Comparison of ENCODE assay signal across 1 cellular context in genomic region chr19:6464070-6464873, GRCh38.
TF ChIP-seq lines count a peak whose summit lies in the region.

CRB3 (plus strand) TSS chr19:6464271; CDS start chr19:6464702, 431 bp downstream.

TF ChIP-seq in HepG2, 621 proteins besides CTCF, POLR2A, EP300 and RAD21 (continued from another document and continues in another):
- peak; percentile 74 for TF ChIP-seq ZNF18 (CRISPR knock-in tag; IDR thresholded peaks at IDR 0.05; ENCODE audit: insufficient replicate concordance)
- no peak for TF ChIP-seq IRF2 (CRISPR knock-in tag; IDR thresholded peaks at IDR 0.05)
- TF ChIP-seq ZFP90 (CRISPR knock-in tag; IDR thresholded peaks at IDR 0.05; ENCODE audit: borderline replicate concordance) = no peak
- TF ChIP-seq MTA1 (CRISPR knock-in tag; IDR thresholded peaks at IDR 0.05; ENCODE audit: borderline replicate concordance) = peak; percentile 65; the same call in 1 of the 2 replicates
- 0 out of 2 replicates have a peak, but pooled peaks have one; percentile 27 for TF ChIP-seq NFATC3 (CRISPR knock-in tag; IDR thresholded peaks at IDR 0.05)
- TF ChIP-seq HMGXB4 (CRISPR knock-in tag; IDR thresholded peaks at IDR 0.05; ENCODE audit: borderline replicate concordance in 1 of 2, low read depth in 1 of 2) = peak; percentile 51 to 67; a peak in 3 of 4 replicates
- 0 out of 2 replicates have a peak, but pooled peaks have one; percentile 51 for TF ChIP-seq ZSCAN31 (CRISPR knock-in tag; IDR thresholded peaks at IDR 0.05; ENCODE audit: low read depth)
- TF ChIP-seq SRSF4 (IDR thresholded peaks at IDR 0.05; ENCODE audit: low read depth, low read length, poor library complexity, severe bottlenecking) = no peak
- TF ChIP-seq TMF1 (CRISPR knock-in tag; IDR thresholded peaks at IDR 0.05; ENCODE audit: low read depth) = 0 out of 2 replicates have a peak, but pooled peaks have one; percentile 15
- 0 out of 2 replicates have a peak, but pooled peaks have one; percentile 29 for TF ChIP-seq ZBTB39 (CRISPR knock-in tag; IDR thresholded peaks at IDR 0.05)
- 0 out of 2 replicates have a peak, but pooled peaks have one; percentile 19 for TF ChIP-seq ATF2 (CRISPR knock-in tag; IDR thresholded peaks at IDR 0.05)
- peak; percentile 89; the same call in 1 of the 2 replicates for TF ChIP-seq PCBP1 (IDR thresholded peaks at IDR 0.05; ENCODE audit: borderline replicate concordance, low read depth, low read length)
- TF ChIP-seq ZNF350 (CRISPR knock-in tag; IDR thresholded peaks at IDR 0.05; ENCODE audit: borderline replicate concordance, low read depth) = peak; percentile 78; the same call in 1 of the 2 replicates
- TF ChIP-seq CBX2 (IDR thresholded peaks at IDR 0.05; ENCODE audit: low read depth, low read length) = no peak
- TF ChIP-seq CBX2 (CRISPR knock-in tag; IDR thresholded peaks at IDR 0.05; ENCODE audit: low read depth) = no peak
- peak; percentile 60 for TF ChIP-seq HNRNPK (IDR thresholded peaks at IDR 0.05; ENCODE audit: low read depth, low read length, poor library complexity, severe bottlenecking)
- no peak for TF ChIP-seq SRF (IDR thresholded peaks at IDR 0.05; ENCODE audit: low read depth, low read length)
- TF ChIP-seq ZHX1 (CRISPR knock-in tag; IDR thresholded peaks at IDR 0.05; ENCODE audit: low read depth) = peak; percentile 57; the same call in 1 of the 2 replicates
- TF ChIP-seq ATF6 (CRISPR knock-in tag; conservative IDR thresholded peaks at IDR 0.05) = no peak
- peak; percentile 68 for TF ChIP-seq THAP9 (CRISPR knock-in tag; IDR thresholded peaks at IDR 0.05; ENCODE audit: borderline replicate concordance)
- peak; percentile 100 for TF ChIP-seq ZEB1 (IDR thresholded peaks at IDR 0.05; ENCODE audit: insufficient replicate concordance, low read depth)
- peak; percentile 81 for TF ChIP-seq ZNF687 (CRISPR knock-in tag; IDR thresholded peaks at IDR 0.05)
- 0 out of 2 replicates have a peak, but pooled peaks have one; percentile 15 for TF ChIP-seq ZNF776 (CRISPR knock-in tag; IDR thresholded peaks at IDR 0.05)
- TF ChIP-seq TAF1 (CRISPR knock-in tag; IDR thresholded peaks at IDR 0.05) = peak; percentile 65; the same call in 1 of the 2 replicates
- peak; percentile 46; the same call in 1 of the 2 replicates for TF ChIP-seq DMAP1 (CRISPR knock-in tag; IDR thresholded peaks at IDR 0.05)
- TF ChIP-seq ZNF510 (CRISPR knock-in tag; IDR thresholded peaks at IDR 0.05; ENCODE audit: low read depth) = no peak
- no peak for TF ChIP-seq ZNF468 (CRISPR knock-in tag; IDR thresholded peaks at IDR 0.05)
- TF ChIP-seq SSRP1 (CRISPR knock-in tag; IDR thresholded peaks at IDR 0.05) = no peak
- TF ChIP-seq REPIN1 (CRISPR knock-in tag; IDR thresholded peaks at IDR 0.05; ENCODE audit: borderline replicate concordance, low read depth) = peak; percentile 41; the same call in 1 of the 2 replicates
- no peak for TF ChIP-seq ZNF329 (CRISPR knock-in tag; IDR thresholded peaks at IDR 0.05; ENCODE audit: low read depth)
- no peak for TF ChIP-seq MTF2 (CRISPR knock-in tag; IDR thresholded peaks at IDR 0.05; ENCODE audit: borderline replicate concordance)
- TF ChIP-seq EHMT2 (IDR thresholded peaks at IDR 0.05; ENCODE audit: borderline replicate concordance, low read depth, low read length) = no peak
- TF ChIP-seq ZNF451 (CRISPR knock-in tag; IDR thresholded peaks at IDR 0.05) = peak; percentile 40; the same call in 1 of the 2 replicates
